In genomic region chr4:139975830-139976272, GRCh38 we compare ENCODE assay signal across 9 cellular contexts.
DNase-seq lines count a peak whose midpoint lies in the region; ATAC-seq and TF ChIP-seq lines count a peak whose summit lies in the region.
"Had no signal": no experiment of that assay in that cellular context is flagged by ENCODE, and none has a peak within 500 bp of the region (broad histone marks: within the 10 kb centered on the region; RNA-seq: fewer than 3 reads in every experiment).

No MANE protein-coding gene starts in this region.

- H3K4me3 Mint-ChIP-seq in activated CD8-positive, alpha-beta T cell treated with anti-CD3 and anti-CD28 coated beads, Interleukin-2, amount 10 ng/mL, durations not matched to agents 7 days and 5 days, result no peak overlapping the region
- H3K4me3 Mint-ChIP-seq in activated CD8-positive, alpha-beta T cell treated with anti-CD3 and anti-CD28 coated beads for 36 hours, result no peak overlapping the region

- no peaks in the 10 kb centered on the region for H3K9me3 ChIP-seq in upper lobe of right lung
- H3K9me3 ChIP-seq: BE2C had no signal

- H3K27ac ChIP-seq in upper lobe of right lung, result peak overlapping the region; percentile 85

- no peak for ATAC-seq in activated CD8-positive, alpha-beta T cell treated with anti-CD3 and anti-CD28 coated beads, Interleukin-2, amount 10 ng/mL, durations not matched to agents 7 days and 5 days
- no peak for ATAC-seq in activated CD8-positive, alpha-beta T cell treated with anti-CD3 and anti-CD28 coated beads for 36 hours
- ATAC-seq in upper lobe of right lung, result peak; percentile 77

- H3K27me3 Mint-ChIP-seq in activated CD8-positive, alpha-beta T cell treated with anti-CD3 and anti-CD28 coated beads, Interleukin-2, amount 10 ng/mL, durations not matched to agents 7 days and 5 days (ENCODE audit: low read depth), result no peaks in the 10 kb centered on the region
- no peaks in the 10 kb centered on the region for H3K27me3 Mint-ChIP-seq in activated CD8-positive, alpha-beta T cell treated with anti-CD3 and anti-CD28 coated beads for 36 hours

- H3K4me1 ChIP-seq in upper lobe of right lung, result peaks cover 51% of the 10 kb centered on the region

- no peak for DNase-seq in activated CD8-positive, alpha-beta T cell treated with anti-CD3 and anti-CD28 coated beads, Interleukin-2, amount 10 ng/mL, durations not matched to agents 7 days and 5 days
- DNase-seq in activated CD8-positive, alpha-beta T cell treated with anti-CD3 and anti-CD28 coated beads for 36 hours, result no peak
- DNase-seq in cardiac fibroblast (ENCODE audit: low read depth in 2 of 2) (peak; percentile 70 to 82), lung microvascular endothelial cell (ENCODE audit: low read depth in 2 of 2) (peak; percentile 40 to 77), upper lobe of right lung (no peak), DMS153 (lab: John Stamatoyannopoulos, UW) (no peak), GM20000 (ENCODE audit: low spot score) (no peak), epidermal melanocyte (ENCODE audit: insufficient read length, low spot score) (no peak)
- DNase-seq: BE2C had no signal

- peak overlapping the region; percentile 14 for H3K27ac Mint-ChIP-seq in activated CD8-positive, alpha-beta T cell treated with anti-CD3 and anti-CD28 coated beads, Interleukin-2, amount 10 ng/mL, durations not matched to agents 7 days and 5 days
- H3K27ac Mint-ChIP-seq in activated CD8-positive, alpha-beta T cell treated with anti-CD3 and anti-CD28 coated beads for 36 hours, result no peak overlapping the region

- H3K27me3 ChIP-seq in upper lobe of right lung, result no peaks in the 10 kb centered on the region
- H3K27me3 ChIP-seq: BE2C had no signal

- CTCF ChIA-PET in activated CD8-positive, alpha-beta T cell treated with anti-CD3 and anti-CD28 coated beads, Interleukin-2, amount 10 ng/mL, durations not matched to agents 7 days and 5 days (lab: Charles Lee), result no interaction called here
- CTCF ChIA-PET in activated CD8-positive, alpha-beta T cell treated with anti-CD3 and anti-CD28 coated beads for 36 hours (lab: Charles Lee), result no interaction called here

- POLR2A ChIA-PET in activated CD8-positive, alpha-beta T cell treated with anti-CD3 and anti-CD28 coated beads, Interleukin-2, amount 10 ng/mL, durations not matched to agents 7 days and 5 days (lab: Charles Lee), result no interaction called here
- POLR2A ChIA-PET in activated CD8-positive, alpha-beta T cell treated with anti-CD3 and anti-CD28 coated beads for 36 hours (lab: Charles Lee), result interaction anchor here (0.6 kb wide), 1 partner anchor 96 kb away, joined by 3 read pairs; no protein-coding TSS in a partner anchor

- peaks cover 61% of the 10 kb centered on the region for H3K4me1 Mint-ChIP-seq in activated CD8-positive, alpha-beta T cell treated with anti-CD3 and anti-CD28 coated beads, Interleukin-2, amount 10 ng/mL, durations not matched to agents 7 days and 5 days (ENCODE audit: low read depth)
- H3K4me1 Mint-ChIP-seq in activated CD8-positive, alpha-beta T cell treated with anti-CD3 and anti-CD28 coated beads for 36 hours (ENCODE audit: low read depth), result peaks cover 29% of the 10 kb centered on the region

- H3K9me3 Mint-ChIP-seq in activated CD8-positive, alpha-beta T cell treated with anti-CD3 and anti-CD28 coated beads, Interleukin-2, amount 10 ng/mL, durations not matched to agents 7 days and 5 days (ENCODE audit: insufficient read depth), result no peaks in the 10 kb centered on the region
- no peaks in the 10 kb centered on the region for H3K9me3 Mint-ChIP-seq in activated CD8-positive, alpha-beta T cell treated with anti-CD3 and anti-CD28 coated beads for 36 hours

- H3K36me3 ChIP-seq in upper lobe of right lung, result no peaks in the 10 kb centered on the region
- H3K36me3 ChIP-seq: BE2C had no signal

- H3K36me3 Mint-ChIP-seq in activated CD8-positive, alpha-beta T cell treated with anti-CD3 and anti-CD28 coated beads, Interleukin-2, amount 10 ng/mL, durations not matched to agents 7 days and 5 days (ENCODE audit: low read depth), result peaks cover 13% of the 10 kb centered on the region
- H3K36me3 Mint-ChIP-seq in activated CD8-positive, alpha-beta T cell treated with anti-CD3 and anti-CD28 coated beads for 36 hours (ENCODE audit: low read depth), result peaks cover 4% of the 10 kb centered on the region

- intact Hi-C loops in activated CD8-positive, alpha-beta T cell treated with anti-CD3 and anti-CD28 coated beads for 36 hours (cut with micrococcal nuclease), result no loop called here
- intact Hi-C loops in upper lobe of right lung (cut with DNase I), result no loop called here

- no peak overlapping the region for H3K4me3 ChIP-seq in cardiac fibroblast (replicated peaks in 1 of 2; ENCODE audit: low read depth in 2 of 2, low read length in 2 of 2)
- no peak overlapping the region for H3K4me3 ChIP-seq in upper lobe of right lung

- no peak for TF ChIP-seq CTCF in activated CD8-positive, alpha-beta T cell treated with anti-CD3 and anti-CD28 coated beads for 36 hours (IDR thresholded peaks at IDR 0.05)
- TF ChIP-seq CTCF in cardiac fibroblast (IDR thresholded peaks at IDR 0.05; ENCODE audit: low read depth, low read length), result no peak
- no peak for TF ChIP-seq CTCF in upper lobe of right lung (IDR thresholded peaks at IDR 0.05)
- no peak for TF ChIP-seq CTCF in GM20000 (IDR thresholded peaks at IDR 0.05; ENCODE audit: extremely low read depth, missing control alignments)

Comparison
In these comparisons a context has a peak if more than half of its experiments do, and no peak if none do; other contexts are left out.
1. DNase-seq: peak in cardiac fibroblast (2 of 2) and lung microvascular endothelial cell (2 of 2); none in activated CD8-positive, alpha-beta T cell treated with anti-CD3 and anti-CD28 coated beads, Interleukin-2, amount 10 ng/mL, durations not matched to agents 7 days and 5 days (single experiment), activated CD8-positive, alpha-beta T cell treated with anti-CD3 and anti-CD28 coated beads for 36 hours (single experiment), upper lobe of right lung (single experiment), DMS153 (single experiment), GM20000 (single experiment) and epidermal melanocyte (single experiment).